In the genomic region with DNA sequence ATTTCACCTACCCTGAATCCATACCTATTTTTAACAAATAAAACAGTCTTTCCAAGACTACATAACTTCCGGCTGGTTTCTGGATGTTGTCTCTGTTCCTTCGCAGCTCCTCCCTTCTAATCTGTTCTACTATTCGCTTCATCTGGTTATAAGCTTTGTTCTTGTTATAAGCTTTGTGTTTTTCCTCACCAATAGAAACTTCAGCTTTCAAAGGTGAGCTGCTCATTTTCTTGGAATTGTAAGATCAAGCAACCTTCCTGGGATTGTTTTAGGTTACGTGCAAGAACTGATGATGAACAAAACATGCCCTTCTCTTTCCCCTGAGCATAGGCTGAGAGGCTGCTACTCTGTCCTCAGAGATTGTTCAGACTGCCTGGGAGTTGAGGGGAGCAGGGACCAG, we compare ENCODE assay signal across 7 cellular contexts. TPM values are rescaled to one million over a fixed set of nuclear protein-coding genes. Genes with fewer than 3 reads are reported as not detected.
A peak's percentile ranks its signal among the peaks of the same experiment; 100 is the strongest.
DNase-seq lines count a peak whose midpoint lies in the region; ATAC-seq and TF ChIP-seq lines count a peak whose summit lies in the region.

No MANE protein-coding gene starts in this region.

- DNase-seq in HFFc6 = no peak
- no peak for DNase-seq in activated CD4-positive, alpha-beta memory T cell treated with anti-CD3 and anti-CD28 coated beads, Interleukin-2, amount 10 ng/mL, durations not matched to agents 7 days and 5 days
- no peak for DNase-seq in iPS DF 6.9 (ENCODE audit: low read depth, low spot score)
- no peak for DNase-seq in NCI-H1105 treated with DMSO at 0.1 percent for 48 hours (lab: John Stamatoyannopoulos, UW)
- DNase-seq in SKM-1 (lab: John Stamatoyannopoulos, UW; ENCODE audit: unreplicated experiment) = no peak

- H3K27me3 ChIP-seq in iPS DF 6.9 (ENCODE audit: control insufficient read depth, insufficient read depth, low read length) = peaks cover 12% of the 10 kb centered on the region; the same call in 1 of the 2 replicates

- TF ChIP-seq CTCF in HFFc6 (IDR thresholded peaks at IDR 0.05) = no peak

- POLR2A ChIA-PET in activated CD4-positive, alpha-beta memory T cell treated with anti-CD3 and anti-CD28 coated beads, Interleukin-2, amount 10 ng/mL, durations not matched to agents 7 days and 5 days (lab: Charles Lee) = interaction anchor here (1.5 to 3.0 kb wide), 5 partner anchors 20 to 157 kb away, joined by 4 to 18 read pairs (median 6); a partner anchor contains a TSS

- no peaks in the 10 kb centered on the region for H3K36me3 ChIP-seq in iPS DF 6.9 (ENCODE audit: control insufficient read depth, insufficient read depth, low read length)

- H3K9me3 ChIP-seq in iPS DF 6.9 (ENCODE audit: control insufficient read depth, insufficient read depth, low read length) = no peaks in the 10 kb centered on the region

- peak overlapping the region; percentile 58; the same call in 1 of the 2 replicates for H3K4me3 ChIP-seq in iPS DF 6.9 (ENCODE audit: low read length)

- H3K4me1 ChIP-seq in iPS DF 6.9 (ENCODE audit: control insufficient read depth, insufficient read depth, low read length) = peaks cover 3% of the 10 kb centered on the region; the same call in 1 of the 2 replicates

- peaks cover 36% of the 10 kb centered on the region for H3K4me1 Mint-ChIP-seq in HFFc6 (ENCODE audit: low read depth)
- H3K4me1 Mint-ChIP-seq in activated CD4-positive, alpha-beta memory T cell treated with anti-CD3 and anti-CD28 coated beads, Interleukin-2, amount 10 ng/mL, durations not matched to agents 7 days and 5 days = peaks cover 46% of the 10 kb centered on the region
- H3K4me1 Mint-ChIP-seq in stimulated activated memory B cell treated with anti-CD40 and anti-IgM and Interleukin-4, amounts not matched to agents 10 μg/mL and 1 μg/mL and 100 μg/mL, for 72 hours = peaks cover 51% of the 10 kb centered on the region

- no peaks in the 10 kb centered on the region for H3K27me3 Mint-ChIP-seq in HFFc6 (ENCODE audit: insufficient read depth)
- peaks cover 24% of the 10 kb centered on the region for H3K27me3 Mint-ChIP-seq in activated CD4-positive, alpha-beta memory T cell treated with anti-CD3 and anti-CD28 coated beads, Interleukin-2, amount 10 ng/mL, durations not matched to agents 7 days and 5 days
- no peaks in the 10 kb centered on the region for H3K27me3 Mint-ChIP-seq in stimulated activated memory B cell treated with anti-CD40 and anti-IgM and Interleukin-4, amounts not matched to agents 10 μg/mL and 1 μg/mL and 100 μg/mL, for 72 hours

- H3K4me3 Mint-ChIP-seq in HFFc6 = peak overlapping the region; percentile 88
- H3K4me3 Mint-ChIP-seq in activated CD4-positive, alpha-beta memory T cell treated with anti-CD3 and anti-CD28 coated beads, Interleukin-2, amount 10 ng/mL, durations not matched to agents 7 days and 5 days = peak overlapping the region; percentile 79
- peak overlapping the region; percentile 89 for H3K4me3 Mint-ChIP-seq in stimulated activated memory B cell treated with anti-CD40 and anti-IgM and Interleukin-4, amounts not matched to agents 10 μg/mL and 1 μg/mL and 100 μg/mL, for 72 hours

- WGBS in iPS DF 6.9 (ENCODE audit: insufficient coverage, insufficient read length) = no CpG with 5 or more reads among the region's 4 CpGs

- H3K9me3 Mint-ChIP-seq in HFFc6 = no peaks in the 10 kb centered on the region
- no peaks in the 10 kb centered on the region for H3K9me3 Mint-ChIP-seq in activated CD4-positive, alpha-beta memory T cell treated with anti-CD3 and anti-CD28 coated beads, Interleukin-2, amount 10 ng/mL, durations not matched to agents 7 days and 5 days
- no peaks in the 10 kb centered on the region for H3K9me3 Mint-ChIP-seq in stimulated activated memory B cell treated with anti-CD40 and anti-IgM and Interleukin-4, amounts not matched to agents 10 μg/mL and 1 μg/mL and 100 μg/mL, for 72 hours

- CTCF ChIA-PET in activated CD4-positive, alpha-beta memory T cell treated with anti-CD3 and anti-CD28 coated beads, Interleukin-2, amount 10 ng/mL, durations not matched to agents 7 days and 5 days (lab: Charles Lee) = interaction anchor here (0.7 to 2.6 kb wide), 4 partner anchors 90 to 582 kb away, joined by 3 to 13 read pairs (median 4); a partner anchor contains a TSS

- no peak for ATAC-seq in stimulated activated memory B cell treated with anti-CD40 and anti-IgM and Interleukin-4, amounts not matched to agents 10 μg/mL and 1 μg/mL and 100 μg/mL, for 72 hours
- no peak for ATAC-seq in GM19035 (IDR thresholded peaks at IDR 0.05; ENCODE audit: unreplicated experiment)

- H3K27ac ChIP-seq in iPS DF 6.9 (ENCODE audit: low read length) = no peak overlapping the region

- no peaks in the 10 kb centered on the region for H3K36me3 Mint-ChIP-seq in HFFc6 (ENCODE audit: low read depth)
- no peaks in the 10 kb centered on the region for H3K36me3 Mint-ChIP-seq in activated CD4-positive, alpha-beta memory T cell treated with anti-CD3 and anti-CD28 coated beads, Interleukin-2, amount 10 ng/mL, durations not matched to agents 7 days and 5 days (ENCODE audit: low read depth)
- peaks cover 7% of the 10 kb centered on the region for H3K36me3 Mint-ChIP-seq in stimulated activated memory B cell treated with anti-CD40 and anti-IgM and Interleukin-4, amounts not matched to agents 10 μg/mL and 1 μg/mL and 100 μg/mL, for 72 hours

- 0 out of 2 replicates have a peak overlapping the region, but pooled peaks have one; percentile 76 for H3K27ac Mint-ChIP-seq in HFFc6
- H3K27ac Mint-ChIP-seq in activated CD4-positive, alpha-beta memory T cell treated with anti-CD3 and anti-CD28 coated beads, Interleukin-2, amount 10 ng/mL, durations not matched to agents 7 days and 5 days = no peak overlapping the region
- peak overlapping the region; percentile 76 for H3K27ac Mint-ChIP-seq in stimulated activated memory B cell treated with anti-CD40 and anti-IgM and Interleukin-4, amounts not matched to agents 10 μg/mL and 1 μg/mL and 100 μg/mL, for 72 hours

RNA-seq across cellular contexts. Expression of a gene that starts 2.1 kb away (rescaled TPM):
- 1 to 10 TPM; 2.3 to 4.7 (median 2.9) TPM for total RNA-seq in HFFc6 (2021; fragmentation: NEBNext Ultra II Directional; extraction: Animal tissue kit (Norgen Biotek cat#: 25700))
- total RNA-seq in activated CD4-positive, alpha-beta memory T cell treated with anti-CD3 and anti-CD28 coated beads, Interleukin-2, amount 10 ng/mL, durations not matched to agents 7 days and 5 days = 1 to 10 TPM; 3.0 TPM
